ENCODE assay signal across 11 cellular contexts in the genomic region with DNA sequence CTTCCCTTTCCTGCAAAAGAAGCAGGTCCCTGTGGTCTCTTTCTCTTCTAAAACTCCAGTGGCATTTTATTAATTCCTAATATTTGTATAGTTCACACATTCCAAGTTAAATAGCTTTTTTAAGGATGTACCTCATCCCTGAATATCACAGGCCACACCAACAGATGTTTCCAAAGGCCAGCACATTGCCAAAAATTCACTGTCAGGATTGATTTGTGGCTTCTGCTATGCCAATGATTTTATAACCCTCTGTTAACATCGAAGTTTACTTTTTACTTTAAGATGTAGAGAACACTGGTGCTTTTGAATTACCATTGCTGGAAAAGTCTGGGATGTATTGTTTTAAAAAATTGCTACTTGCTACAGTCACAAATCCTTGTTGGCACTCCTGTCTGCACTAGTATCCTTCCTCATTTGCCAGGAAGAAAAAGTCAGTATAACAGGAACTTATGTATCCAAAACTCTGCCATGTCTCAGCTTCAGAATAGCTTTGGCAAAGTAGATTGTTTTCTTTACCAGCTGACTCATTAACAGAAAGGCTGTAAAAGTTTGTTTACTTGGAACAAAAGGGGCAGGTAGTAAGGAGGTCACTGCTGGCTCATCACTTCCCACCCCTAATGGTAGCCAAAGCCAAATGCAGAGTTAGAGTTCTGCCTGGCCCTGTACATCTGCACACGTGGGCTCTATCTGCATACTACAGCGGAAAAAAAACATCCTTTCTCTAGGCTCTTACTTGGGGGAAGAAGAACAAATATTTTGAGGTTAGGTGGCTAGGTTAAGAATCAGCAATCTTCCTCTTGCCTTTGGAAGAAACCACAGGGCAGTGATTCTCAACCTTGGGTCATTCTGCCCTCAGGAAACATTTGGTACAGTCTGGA.
DNase-seq lines count a peak whose midpoint lies in the region; ATAC-seq, FAIRE-seq and TF ChIP-seq lines count a peak whose summit lies in the region.
"Had no signal": no experiment of that assay in that cellular context is flagged by ENCODE, and none has a peak within 500 bp of the region (broad histone marks: within the 10 kb centered on the region; RNA-seq: fewer than 3 reads in every experiment).

No MANE protein-coding gene starts in this region.

- H3K18ac ChIP-seq in IMR-90 (ENCODE audit: low read depth, low read length): no peak overlapping the region

- H3K27me3 ChIP-seq in IMR-90 (ENCODE audit: control insufficient read depth, insufficient read depth, low read length) (no peaks in the 10 kb centered on the region), right lobe of liver (no peaks in the 10 kb centered on the region), thoracic aorta (replicated peaks; ENCODE audit: insufficient read depth) (no peaks in the 10 kb centered on the region)
- H3K27me3 ChIP-seq: tibial nerve had no signal

- TF ChIP-seq POLR2A in IMR-90 (IDR thresholded peaks at IDR 0.05; ENCODE audit: low read depth, low read length): no peak
- TF ChIP-seq POLR2A in right lobe of liver (IDR thresholded peaks at IDR 0.05): no peak
- no peak for TF ChIP-seq POLR2A in GM12892 (IDR thresholded peaks at IDR 0.05; ENCODE audit: low read depth, low read length)

- H3K27ac ChIP-seq in IMR-90 (ENCODE audit: insufficient read depth, low read length) (no peak overlapping the region), right lobe of liver (peak overlapping the region in 2 of 3 donors; percentile 53 to 55), thoracic aorta (peak overlapping the region; percentile 46 to 49)

- peak; percentile 63 for ATAC-seq in IMR-90 (ENCODE audit: low read depth)
- ATAC-seq in right lobe of liver: peak; percentile 88 to 93 (median 90)
- peak; percentile 63 for ATAC-seq in thoracic aorta (ENCODE audit: insufficient number of reproducible peaks, low FRiP score, low read depth)
- no peak for ATAC-seq in HG03565 (IDR thresholded peaks at IDR 0.05; ENCODE audit: unreplicated experiment)
- no peak for ATAC-seq in HG02678 (IDR thresholded peaks at IDR 0.05; ENCODE audit: unreplicated experiment)

- DNase-seq in IMR-90 (peak; percentile 65), cardiac fibroblast (ENCODE audit: low read depth in 2 of 2) (peak; percentile 66 to 84), right lobe of liver (peak in 1 of 3 donors; percentile 34), thoracic aorta (ENCODE audit: low spot score) (no peak), GM12892 (ENCODE audit: insufficient read length) (no peak), activated gamma-delta T cell (lab: John Stamatoyannopoulos, UW) (no peak)
- DNase-seq: activated CD4-positive, alpha-beta T cell treated with anti-CD3 and anti-CD28 coated beads for 1 hour; NCI-H510A had no signal

- H2BK5ac ChIP-seq in IMR-90 (ENCODE audit: low read depth, low read length, poor library complexity, severe bottlenecking): no peak overlapping the region

- H3K56ac ChIP-seq in IMR-90 (ENCODE audit: extremely low read depth, insufficient read depth, low read length): no peak overlapping the region

- peaks cover 22% of the 10 kb centered on the region for H3K9me1 ChIP-seq in IMR-90 (ENCODE audit: insufficient read depth, low read length)

- no peak overlapping the region for H4K91ac ChIP-seq in IMR-90 (ENCODE audit: insufficient read depth, low read depth, low read length)

- in situ Hi-C loops in IMR-90 (cut with MboI; ENCODE audit: low sequenced_read_pairs): no loop called here

- no peak for TF ChIP-seq CTCF in IMR-90 (conservative IDR thresholded peaks at IDR 0.05; ENCODE audit: low read depth, low read length)
- TF ChIP-seq CTCF in cardiac fibroblast (IDR thresholded peaks at IDR 0.05; ENCODE audit: low read depth, low read length): no peak
- no peak for TF ChIP-seq CTCF in right lobe of liver (IDR thresholded peaks at IDR 0.05)
- no peak for TF ChIP-seq CTCF in thoracic aorta (IDR thresholded peaks at IDR 0.05)

- H3K9ac ChIP-seq in IMR-90 (ENCODE audit: low read depth, low read length): no peak overlapping the region

- peaks cover 7 to 38% of the 10 kb centered on the region in 2 experiments for H3K79me1 ChIP-seq in IMR-90 (ENCODE audit: low read depth in 1 of 2, low read length in 2 of 2)

- POLR2A ChIA-PET in IMR-90 (lab: Charles Lee; ENCODE audit: unreplicated experiment): interaction anchor here (0.6 kb wide), 1 partner anchor 836 kb away, joined by 3 read pairs; no protein-coding TSS in a partner anchor

- H3K4ac ChIP-seq in IMR-90 (ENCODE audit: low read depth, low read length): no peak overlapping the region

- H3K4me3 ChIP-seq in IMR-90 (ENCODE audit: insufficient read depth, low read depth, low read length) (no peak overlapping the region), cardiac fibroblast (replicated peaks in 1 of 2; ENCODE audit: low read depth in 2 of 2, low read length in 2 of 2) (no peak overlapping the region), right lobe of liver (no peak overlapping the region), thoracic aorta (no peak overlapping the region)
- H3K4me3 ChIP-seq: tibial nerve had no signal

- H2AK9ac ChIP-seq in IMR-90 (replicated peaks; ENCODE audit: low read depth, low read length, poor library complexity): peak overlapping the region; percentile 21

- H2BK120ac ChIP-seq in IMR-90 (ENCODE audit: low read depth, low read length): no peak overlapping the region

- no peak overlapping the region for H2AFZ ChIP-seq in IMR-90 (replicated peaks; ENCODE audit: low read length, poor library complexity)

- dilution Hi-C loops in IMR-90 (cut with HindIII; ENCODE audit: low sequenced_read_pairs, unreplicated experiment): no loop called here

- BruUV-seq in IMR-90 (replicated peaks; lab: Mats Ljungman, UMichigan): no TSS peak

- no peak for TF ChIP-seq RAD21 in IMR-90 (IDR thresholded peaks at IDR 0.05; ENCODE audit: low read length)

- no peak overlapping the region; a peak in 1 of 4 replicates for H4K8ac ChIP-seq in IMR-90 (ENCODE audit: low read depth in 2 of 2, low read length in 2 of 2)

- H4K20me1 ChIP-seq in IMR-90 (ENCODE audit: insufficient read depth, low read length): no peaks in the 10 kb centered on the region

- H2BK15ac ChIP-seq in IMR-90 (ENCODE audit: low read depth, low read length): no peak overlapping the region

- H3K9me3 ChIP-seq in IMR-90 (ENCODE audit: control insufficient read depth, insufficient read depth, low read length): no peaks in the 10 kb centered on the region
- no peaks in the 10 kb centered on the region for H3K9me3 ChIP-seq in right lobe of liver
- no peaks in the 10 kb centered on the region for H3K9me3 ChIP-seq in thoracic aorta
- H3K9me3 ChIP-seq: tibial nerve had no signal

- H3K4me1 ChIP-seq in IMR-90 (ENCODE audit: control insufficient read depth, insufficient read depth, low read length) (peaks cover 24% of the 10 kb centered on the region), right lobe of liver (peaks cover 0 to 31% (median 0%) of the 10 kb centered on the region in 4 donors), thoracic aorta (ENCODE audit: control insufficient read depth in 1 of 2, low read depth in 2 of 2) (peaks cover 18 to 33% of the 10 kb centered on the region in 2 donors)

- intact Hi-C loops in IMR-90 (cut with micrococcal nuclease) (loop anchor here (5.0 kb wide), 1 partner anchor 35 kb away; no protein-coding TSS in a partner anchor), right lobe of liver (cut with DNase I) (no loop called here)

- peak overlapping the region; percentile 85 for H3K14ac ChIP-seq in IMR-90 (replicated peaks; ENCODE audit: low read depth, low read length)

- no CpG with 5 or more reads among the region's 3 CpGs for WGBS in IMR-90 (ENCODE audit: extremely low coverage in 2 of 2, insufficient read length in 1 of 2), 2 experiments
- 10% methylated on average over 2 of the region's 3 CpGs for WGBS in right lobe of liver (ENCODE audit: insufficient coverage, low coverage, low lambda C conversion rate, missing lambda C conversion rate)

- no peak for FAIRE-seq in GM12892 (lab: Jason Lieb, UNC)

- 0 out of 2 replicates have a peak overlapping the region, but pooled peaks have one; percentile 49 for H2BK20ac ChIP-seq in IMR-90 (ENCODE audit: low read depth, low read length)

- no peak overlapping the region for H3K4me2 ChIP-seq in IMR-90 (ENCODE audit: low read depth, low read length)

- H4K5ac ChIP-seq in IMR-90 (ENCODE audit: low read depth, low read length): no peak overlapping the region

- H3K36me3 ChIP-seq in IMR-90 (ENCODE audit: control insufficient read depth, insufficient read depth, low read length) (peaks cover 2% of the 10 kb centered on the region), right lobe of liver (peaks cover 0 to 3% (median 0%) of the 10 kb centered on the region in 4 donors), thoracic aorta (no peaks in the 10 kb centered on the region)
- H3K36me3 ChIP-seq: tibial nerve had no signal

- peak overlapping the region; percentile 54; the same call in 1 of the 2 replicates for H2AK5ac ChIP-seq in IMR-90 (ENCODE audit: low read depth, low read length)

- H3K23ac ChIP-seq in IMR-90 (ENCODE audit: low read depth, low read length): peak overlapping the region; percentile 54; the same call in 1 of the 2 replicates

- CTCF ChIA-PET in IMR-90 (lab: Yijun Ruan, JAX): no interaction called here

TF ChIP-seq in IMR-90, 13 proteins besides CTCF, POLR2A, EP300 and RAD21 (continues in another document):
- TF ChIP-seq BHLHE40 (IDR thresholded peaks at IDR 0.05; ENCODE audit: low read depth, low read length) (no peak), MAZ (IDR thresholded peaks at IDR 0.05; ENCODE audit: borderline replicate concordance, low read depth, low read length) (no peak), CHD1 (IDR thresholded peaks at IDR 0.05; ENCODE audit: low read depth, low read length) (no peak), MXI1 (IDR thresholded peaks at IDR 0.05; ENCODE audit: borderline replicate concordance, low read depth, low read length) (no peak), MAFK (IDR thresholded peaks at IDR 0.05; ENCODE audit: low read depth, low read length) (peak; percentile 72), USF2 (IDR thresholded peaks at IDR 0.05; ENCODE audit: low read depth, low read length) (peak; percentile 35; the same call in 1 of the 2 replicates), CEBPB (IDR thresholded peaks at IDR 0.05; ENCODE audit: low read depth, low read length) (no peak), RFX5 (IDR thresholded peaks at IDR 0.05; ENCODE audit: low read depth, low read length) (no peak), FOS (IDR thresholded peaks at IDR 0.05; ENCODE audit: low read depth, low read length) (peak; percentile 14; the same call in 1 of the 2 replicates), RCOR1 (IDR thresholded peaks at IDR 0.05; ENCODE audit: insufficient replicate concordance, low read length) (no peak), NFE2L2 (IDR thresholded peaks at IDR 0.05; ENCODE audit: low read depth, low read length) (no peak)

Comparison
In these comparisons a context has a peak if more than half of its experiments do, and no peak if none do; other contexts are left out.
1. ATAC-seq: peak in IMR-90 (single experiment), right lobe of liver (4 of 4) and thoracic aorta (single experiment); none in HG03565 (single experiment) and HG02678 (single experiment).
2. DNase-seq: peak in IMR-90 (single experiment) and cardiac fibroblast (2 of 2); none in thoracic aorta (single experiment), GM12892 (single experiment) and activated gamma-delta T cell (single experiment).